In the genomic region with DNA sequence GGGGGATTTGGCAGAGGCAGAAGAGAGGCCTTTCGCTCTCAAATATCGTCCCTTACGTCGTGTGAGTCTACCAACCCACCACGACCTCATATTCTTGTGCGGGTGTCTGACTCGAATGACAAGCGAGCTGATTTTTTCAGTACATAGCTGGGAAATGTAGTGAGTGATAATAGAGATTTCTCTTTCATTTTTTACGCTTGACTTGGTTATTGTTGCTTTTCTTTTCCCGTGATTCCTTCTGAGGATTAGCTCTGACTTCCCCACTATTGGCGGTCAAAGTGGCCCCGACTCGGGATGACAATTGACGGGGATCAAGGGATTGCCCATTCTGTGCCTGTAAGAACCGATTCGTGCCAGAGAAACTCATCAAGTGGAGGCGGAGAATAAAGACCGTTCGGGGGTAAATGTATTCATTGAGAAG, we compare ENCODE assay signal across 10 cellular contexts. TPM values are rescaled to one million over a fixed set of nuclear protein-coding genes. Genes with fewer than 3 reads are reported as not detected.
DNase-seq lines count a peak whose midpoint lies in the region; ATAC-seq lines count a peak whose summit lies in the region.
"Had no signal": no experiment of that assay in that cellular context is flagged by ENCODE, and none has a peak within 500 bp of the region (broad histone marks: within the 10 kb centered on the region; RNA-seq: fewer than 3 reads in every experiment).

No MANE protein-coding gene starts in this region.

- H3K27ac Mint-ChIP-seq in activated CD4-positive, alpha-beta T cell treated with anti-CD3 and anti-CD28 coated beads, Interleukin-2, amount 10 ng/mL, durations not matched to agents 24 days and 14 days, result peak overlapping the region; percentile 69

- H3K27me3 ChIP-seq in iPS-20b (ENCODE audit: insufficient read depth, low read length) (peaks cover 100% of the 10 kb centered on the region), subcutaneous abdominal adipose tissue (ENCODE audit: control insufficient read depth in 5 of 5, insufficient read depth in 4 of 5, low read length in 5 of 5) (peaks cover 32 to 63% (median 60%) of the 10 kb centered on the region in 5 donors)

- H3K36me3 Mint-ChIP-seq in activated CD4-positive, alpha-beta T cell treated with anti-CD3 and anti-CD28 coated beads, Interleukin-2, amount 10 ng/mL, durations not matched to agents 24 days and 14 days (ENCODE audit: low read depth), result peaks cover 9% of the 10 kb centered on the region
- no peaks in the 10 kb centered on the region for H3K36me3 Mint-ChIP-seq in activated T-cell treated with anti-CD3 and anti-CD28 coated beads, Interleukin-2, amount 50 U/mL, for 4 hours (ENCODE audit: insufficient read depth)

- no peak overlapping the region for H3K9ac ChIP-seq in iPS-20b (ENCODE audit: low read depth, low read length)
- peak overlapping the region in 2 of 5 donors; percentile 26 to 41 for H3K9ac ChIP-seq in subcutaneous abdominal adipose tissue (ENCODE audit: low read length in 5 of 5)

- H3K36me3 ChIP-seq in iPS-20b (ENCODE audit: insufficient read depth, low read depth, low read length) (no peaks in the 10 kb centered on the region), subcutaneous abdominal adipose tissue (ENCODE audit: control insufficient read depth in 5 of 5, insufficient read depth in 5 of 5, low read length in 5 of 5) (no peaks in the 10 kb centered on the region)

- peaks cover 4% of the 10 kb centered on the region; the same call in 1 of the 2 replicates for H3K9me3 ChIP-seq in iPS-20b (ENCODE audit: insufficient read depth, low read depth, low read length)
- no peaks in the 10 kb centered on the region for H3K9me3 ChIP-seq in subcutaneous abdominal adipose tissue (ENCODE audit: control insufficient read depth in 5 of 5, low read length in 5 of 5)

- DNase-seq in activated CD4-positive, alpha-beta T cell treated with anti-CD3 and anti-CD28 coated beads, Interleukin-2, amount 10 ng/mL, durations not matched to agents 24 days and 14 days, result peak; percentile 67
- DNase-seq in activated CD4-positive, alpha-beta T cell treated with anti-CD3 and anti-CD28 coated beads for 48 hours, result no peak
- DNase-seq in activated T-cell treated with anti-CD3 and anti-CD28 coated beads, Interleukin-2, amount 50 U/mL, for 4 hours, result no peak
- no peak for DNase-seq in NCI-H2081 treated with DMSO at 0.1 percent for 48 hours (lab: John Stamatoyannopoulos, UW)
- no peak for DNase-seq in SW 1271 (lab: John Stamatoyannopoulos, UW)
- DNase-seq: Calu3 had no signal

- no peak overlapping the region for H3K27ac ChIP-seq in iPS-20b (ENCODE audit: low read length)
- no peak overlapping the region for H3K27ac ChIP-seq in subcutaneous abdominal adipose tissue (ENCODE audit: low read depth, low read length)

- H3K27me3 Mint-ChIP-seq in activated CD4-positive, alpha-beta T cell treated with anti-CD3 and anti-CD28 coated beads, Interleukin-2, amount 10 ng/mL, durations not matched to agents 24 days and 14 days, result peaks cover 90% of the 10 kb centered on the region
- peaks cover 89% of the 10 kb centered on the region for H3K27me3 Mint-ChIP-seq in activated T-cell treated with anti-CD3 and anti-CD28 coated beads, Interleukin-2, amount 50 U/mL, for 4 hours (ENCODE audit: low read depth)

- no peaks in the 10 kb centered on the region for H3K9me3 Mint-ChIP-seq in activated CD4-positive, alpha-beta T cell treated with anti-CD3 and anti-CD28 coated beads, Interleukin-2, amount 10 ng/mL, durations not matched to agents 24 days and 14 days
- no peaks in the 10 kb centered on the region for H3K9me3 Mint-ChIP-seq in activated T-cell treated with anti-CD3 and anti-CD28 coated beads, Interleukin-2, amount 50 U/mL, for 4 hours

- peaks cover 13% of the 10 kb centered on the region; the same call in 1 of the 2 replicates for H3K4me1 ChIP-seq in iPS-20b (ENCODE audit: insufficient read depth, low read length)
- H3K4me1 ChIP-seq in subcutaneous abdominal adipose tissue (ENCODE audit: control insufficient read depth in 5 of 5, insufficient read depth in 5 of 5, low read length in 5 of 5), result peaks cover 5 to 54% (median 51%) of the 10 kb centered on the region in 5 donors

- intact Hi-C loops in activated CD4-positive, alpha-beta T cell treated with anti-CD3 and anti-CD28 coated beads, Interleukin-2, amount 10 ng/mL, durations not matched to agents 24 days and 14 days (cut with micrococcal nuclease), result no loop called here

- H3K4me1 Mint-ChIP-seq in activated CD4-positive, alpha-beta T cell treated with anti-CD3 and anti-CD28 coated beads, Interleukin-2, amount 10 ng/mL, durations not matched to agents 24 days and 14 days, result peaks cover 38% of the 10 kb centered on the region
- peaks cover 48% of the 10 kb centered on the region for H3K4me1 Mint-ChIP-seq in activated T-cell treated with anti-CD3 and anti-CD28 coated beads, Interleukin-2, amount 50 U/mL, for 4 hours (ENCODE audit: low read depth)

- ATAC-seq in activated T-cell treated with anti-CD3 and anti-CD28 coated beads, Interleukin-2, amount 50 U/mL, for 4 hours, result no peak
- no peak for ATAC-seq in GM18861 (IDR thresholded peaks at IDR 0.05; ENCODE audit: unreplicated experiment)

- H3K4me3 ChIP-seq in iPS-20b (ENCODE audit: low read length) (peak overlapping the region; percentile 50; the same call in 1 of the 2 replicates), subcutaneous abdominal adipose tissue (ENCODE audit: low read depth in 1 of 5, low read length in 5 of 5) (peak overlapping the region; percentile 59 to 83 (median 73))

- peak overlapping the region; percentile 81 for H3K4me3 Mint-ChIP-seq in activated CD4-positive, alpha-beta T cell treated with anti-CD3 and anti-CD28 coated beads, Interleukin-2, amount 10 ng/mL, durations not matched to agents 24 days and 14 days
- peak overlapping the region; percentile 85 for H3K4me3 Mint-ChIP-seq in activated T-cell treated with anti-CD3 and anti-CD28 coated beads, Interleukin-2, amount 50 U/mL, for 4 hours

RNA-seq across cellular contexts. Expression of gene OSTM1, which starts 44.3 kb away (rescaled TPM):
- 14.6 and 16.8 TPM in 2 replicates for total RNA-seq in activated CD4-positive, alpha-beta T cell treated with anti-CD3 and anti-CD28 coated beads, Interleukin-2, amount 10 ng/mL, durations not matched to agents 24 days and 14 days
- total RNA-seq in activated T-cell treated with anti-CD3 and anti-CD28 coated beads, Interleukin-2, amount 50 U/mL, for 4 hours, result 10 to 100 TPM; 30.0 to 40.7 (median 31.4) TPM

RNA-seq across cellular contexts. Expression of gene NR2E1, which starts 47.0 kb away (rescaled TPM):
- total RNA-seq in activated CD4-positive, alpha-beta T cell treated with anti-CD3 and anti-CD28 coated beads, Interleukin-2, amount 10 ng/mL, durations not matched to agents 24 days and 14 days, result not detected in 2 replicates
- not detected for total RNA-seq in activated T-cell treated with anti-CD3 and anti-CD28 coated beads, Interleukin-2, amount 50 U/mL, for 4 hours
- total RNA-seq: Calu3, kidney epithelial cell had no signal
